8 cellular contexts compared by ENCODE assay signal in genomic region chr6:137867685-137868509, GRCh38. TPM values are rescaled to one million over a fixed set of nuclear protein-coding genes. Genes with fewer than 3 reads are reported as not detected.
DNase-seq lines count a peak whose midpoint lies in the region; ATAC-seq and TF ChIP-seq lines count a peak whose summit lies in the region.

No MANE protein-coding gene starts in this region.

- peak in 1 of 4 donors; percentile 56 for TF ChIP-seq POLR2A in esophagus squamous epithelium (IDR thresholded peaks at IDR 0.05)

- H3K27me3 ChIP-seq in AG04450 (ENCODE audit: control insufficient read depth, insufficient read depth, low read length) = no peaks in the 10 kb centered on the region
- H3K27me3 ChIP-seq in esophagus squamous epithelium = no peaks in the 10 kb centered on the region

- 3 to 5% methylated on average over 8 to 13 of the region's 32 CpGs for WGBS in esophagus squamous epithelium, 2 donors

- TF ChIP-seq CTCF in AG04450 (IDR thresholded peaks at IDR 0.05; ENCODE audit: low read depth, low read length) (no peak), esophagus squamous epithelium (IDR thresholded peaks at IDR 0.05) (no peak)
- no peak for TF ChIP-seq CTCF in activated CD8-positive, alpha-beta T cell treated with anti-CD3 and anti-CD28 coated beads for 36 hours (IDR thresholded peaks at IDR 0.05)

- POLR2A ChIA-PET in AG04450 (lab: Yijun Ruan, JAX) = interaction anchor here (0.6 to 1.6 kb wide), 2 partner anchors 15 to 160 kb away, joined by 3 to 4 read pairs; no protein-coding TSS in a partner anchor
- POLR2A ChIA-PET in activated CD8-positive, alpha-beta T cell treated with anti-CD3 and anti-CD28 coated beads for 36 hours (lab: Charles Lee) = interaction anchor here (0.6 to 7.0 kb wide), 36 partner anchors 9 to 187 kb away, joined by 3 to 44 read pairs (median 5); no protein-coding TSS in a partner anchor

- H3K4me1 ChIP-seq in esophagus squamous epithelium = peaks cover 26 to 67% (median 40%) of the 10 kb centered on the region in 3 donors

- H3K4me1 Mint-ChIP-seq in activated CD8-positive, alpha-beta T cell treated with anti-CD3 and anti-CD28 coated beads for 36 hours (ENCODE audit: low read depth) = peaks cover 34% of the 10 kb centered on the region
- H3K4me1 Mint-ChIP-seq in natural killer cell treated with Interleukin-12 subunit alpha and Interleukin-12 subunit beta and Interleukin-15 and Interleukin-18, amount 100 ng/mL, for 72 hours (ENCODE audit: low read depth in 2 of 2) = peaks cover 58 to 65% of the 10 kb centered on the region in 2 donors

- ATAC-seq in GM19397 (IDR thresholded peaks at IDR 0.05; ENCODE audit: unreplicated experiment) (peak; percentile 2), HG03565 (IDR thresholded peaks at IDR 0.05; ENCODE audit: unreplicated experiment) (no peak)
- peak; percentile 1 for ATAC-seq in activated CD8-positive, alpha-beta T cell treated with anti-CD3 and anti-CD28 coated beads for 36 hours
- peak in 1 of 2 donors; percentile 2 for ATAC-seq in natural killer cell treated with Interleukin-12 subunit alpha and Interleukin-12 subunit beta and Interleukin-15 and Interleukin-18, amount 100 ng/mL, for 72 hours

- H3K27ac Mint-ChIP-seq in activated CD8-positive, alpha-beta T cell treated with anti-CD3 and anti-CD28 coated beads for 36 hours = peak overlapping the region; percentile 95
- H3K27ac Mint-ChIP-seq in natural killer cell treated with Interleukin-12 subunit alpha and Interleukin-12 subunit beta and Interleukin-15 and Interleukin-18, amount 100 ng/mL, for 72 hours = peak overlapping the region; percentile 83 to 97

- peak overlapping the region; percentile 98 for H3K4me3 Mint-ChIP-seq in activated CD8-positive, alpha-beta T cell treated with anti-CD3 and anti-CD28 coated beads for 36 hours
- H3K4me3 Mint-ChIP-seq in natural killer cell treated with Interleukin-12 subunit alpha and Interleukin-12 subunit beta and Interleukin-15 and Interleukin-18, amount 100 ng/mL, for 72 hours = peak overlapping the region; percentile 91

- DNase-seq in AG04450 (ENCODE audit: low read depth, low spot score) (no peak), LHCN-M2 (ENCODE audit: low read depth) (peak; percentile 38), esophagus squamous epithelium (lab: John Stamatoyannopoulos, UW) (no peak), inferior parietal cortex (ENCODE audit: extremely low spot score) (no peak)
- DNase-seq in activated CD8-positive, alpha-beta T cell treated with anti-CD3 and anti-CD28 coated beads for 36 hours = peak; percentile 69
- no peak for DNase-seq in natural killer cell treated with Interleukin-12 subunit alpha and Interleukin-12 subunit beta and Interleukin-15 and Interleukin-18, amount 100 ng/mL, for 72 hours (ENCODE audit: low spot score)

- H3K9me3 ChIP-seq in AG04450 (ENCODE audit: control insufficient read depth, insufficient read depth, low read length) (no peaks in the 10 kb centered on the region; the same call in 1 of the 2 replicates), esophagus squamous epithelium (no peaks in the 10 kb centered on the region)

- intact Hi-C loops in activated CD8-positive, alpha-beta T cell treated with anti-CD3 and anti-CD28 coated beads for 36 hours (cut with micrococcal nuclease) = no loop called here
- intact Hi-C loops in esophagus squamous epithelium (cut with DNase I) = loop anchor here (5.0 kb wide), 2 partner anchors 61 to 161 kb away; no protein-coding TSS in a partner anchor

- H3K4me3 ChIP-seq in AG04450 (ENCODE audit: low read depth, low read length) (peak overlapping the region; percentile 89), esophagus squamous epithelium (peak overlapping the region; percentile 63 to 96 (median 88))

- peaks cover 2% of the 10 kb centered on the region for H3K9me3 Mint-ChIP-seq in activated CD8-positive, alpha-beta T cell treated with anti-CD3 and anti-CD28 coated beads for 36 hours
- H3K9me3 Mint-ChIP-seq in natural killer cell treated with Interleukin-12 subunit alpha and Interleukin-12 subunit beta and Interleukin-15 and Interleukin-18, amount 100 ng/mL, for 72 hours = peaks cover 2% of the 10 kb centered on the region

- CTCF ChIA-PET in AG04450 (lab: Charles Lee) = interaction anchor here (0.6 to 5.3 kb wide), 28 partner anchors 8 to 172 kb away, joined by 3 to 38 read pairs (median 6); no protein-coding TSS in a partner anchor
- CTCF ChIA-PET in activated CD8-positive, alpha-beta T cell treated with anti-CD3 and anti-CD28 coated beads for 36 hours (lab: Charles Lee) = interaction anchor here (0.6 to 11.1 kb wide), 39 partner anchors 9 to 170 kb away, joined by 3 to 360 read pairs (median 6); no protein-coding TSS in a partner anchor

- H3K27ac ChIP-seq in AG04450 (ENCODE audit: low read depth, low read length) (no peak overlapping the region), esophagus squamous epithelium (peak overlapping the region; percentile 92 to 98 (median 96))

- no peaks in the 10 kb centered on the region for H3K27me3 Mint-ChIP-seq in activated CD8-positive, alpha-beta T cell treated with anti-CD3 and anti-CD28 coated beads for 36 hours
- H3K27me3 Mint-ChIP-seq in natural killer cell treated with Interleukin-12 subunit alpha and Interleukin-12 subunit beta and Interleukin-15 and Interleukin-18, amount 100 ng/mL, for 72 hours = no peaks in the 10 kb centered on the region

- H3K36me3 Mint-ChIP-seq in activated CD8-positive, alpha-beta T cell treated with anti-CD3 and anti-CD28 coated beads for 36 hours (ENCODE audit: low read depth) = peaks cover 69% of the 10 kb centered on the region
- H3K36me3 Mint-ChIP-seq in natural killer cell treated with Interleukin-12 subunit alpha and Interleukin-12 subunit beta and Interleukin-15 and Interleukin-18, amount 100 ng/mL, for 72 hours = peaks cover 37% of the 10 kb centered on the region

- no peaks in the 10 kb centered on the region for H3K36me3 ChIP-seq in esophagus squamous epithelium

RNA-seq across cellular contexts. Expression of gene TNFAIP3, which starts 0.8 kb away (rescaled TPM):
- polyA plus RNA-seq in AG04450 (2011; rRNA removed) = 16.7 and 19.5 TPM in 2 replicates
- 10.5 and 13.5 TPM in 2 replicates for polyA minus RNA-seq in AG04450 (2011; rRNA and poly(A)+ RNA removed)
- total RNA-seq in LHCN-M2 (2014; rRNA removed) = 2.4 TPM in 2 replicates
- 5.6 TPM for polyA plus RNA-seq in LHCN-M2 (2012)
- 100 to 1,000 TPM; 399 to 402 TPM for total RNA-seq in activated CD8-positive, alpha-beta T cell treated with anti-CD3 and anti-CD28 coated beads for 36 hours
- 10 to 100 TPM in 1 of 4 donors, 1 to 10 TPM in 3; 4.2 to 21.7 (median 7.7) TPM for total RNA-seq in esophagus squamous epithelium
- 100 to 1,000 TPM; 121 to 244 TPM for total RNA-seq in natural killer cell treated with Interleukin-12 subunit alpha and Interleukin-12 subunit beta and Interleukin-15 and Interleukin-18, amount 100 ng/mL, for 72 hours

Comparison
In these comparisons a context has a peak if more than half of its experiments do, and no peak if none do; other contexts are left out.
1. DNase-seq: peak in LHCN-M2 (single experiment) and activated CD8-positive, alpha-beta T cell treated with anti-CD3 and anti-CD28 coated beads for 36 hours (single experiment); none in AG04450 (single experiment), esophagus squamous epithelium (single experiment), natural killer cell treated with Interleukin-12 subunit alpha and Interleukin-12 subunit beta and Interleukin-15 and Interleukin-18, amount 100 ng/mL, for 72 hours (single experiment) and inferior parietal cortex (single experiment).
2. RNA of gene TNFAIP3, which starts 0.8 kb away (total RNA-seq): 399 to 402 TPM in activated CD8-positive, alpha-beta T cell treated with anti-CD3 and anti-CD28 coated beads for 36 hours and 121 to 244 TPM in natural killer cell treated with Interleukin-12 subunit alpha and Interleukin-12 subunit beta and Interleukin-15 and Interleukin-18, amount 100 ng/mL, for 72 hours; 4.2 to 21.7 TPM in esophagus squamous epithelium and 2.4 TPM in LHCN-M2; every median in the first group is over 4 times any median in the second.